8 cellular contexts compared by ENCODE assay signal in the genomic region with DNA sequence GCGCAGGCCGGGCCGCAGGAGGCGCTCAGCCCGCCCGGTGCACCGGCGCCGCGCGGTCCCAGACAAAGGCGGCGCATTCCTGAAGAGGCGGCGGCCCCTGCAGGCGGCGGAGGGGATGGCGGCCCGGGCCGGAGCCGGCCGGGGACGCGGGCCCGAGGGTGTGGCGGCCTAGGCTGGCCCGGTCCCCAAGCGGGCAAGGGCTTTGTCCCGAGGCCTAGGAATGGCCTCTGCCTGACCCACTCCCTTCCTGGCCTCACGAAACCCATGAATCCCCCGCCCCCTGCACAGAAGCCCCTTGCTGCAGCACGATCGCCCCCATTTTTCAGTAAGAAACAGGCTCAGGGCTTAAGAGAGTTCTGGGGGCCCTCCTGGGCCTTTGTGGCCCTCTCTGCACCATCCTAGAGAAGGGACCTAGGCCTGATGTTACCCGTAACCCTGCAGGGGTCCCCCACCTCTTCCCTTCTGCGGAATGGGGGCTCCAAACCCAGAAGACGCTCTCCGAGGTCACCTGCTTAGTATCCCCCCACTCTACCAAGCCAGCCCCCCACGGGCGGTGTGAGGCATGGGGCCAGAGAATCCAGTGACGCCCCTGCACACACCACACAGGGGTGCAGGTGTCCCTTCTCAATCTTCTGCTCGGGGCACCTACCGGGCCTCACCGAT. TPM values are rescaled to one million over a fixed set of nuclear protein-coding genes. Genes with fewer than 3 reads are reported as not detected.
DNase-seq lines count a peak whose midpoint lies in the region; ATAC-seq and TF ChIP-seq lines count a peak whose summit lies in the region.

No MANE protein-coding gene starts in this region.

- H3K36me3 ChIP-seq in esophagus squamous epithelium (no peaks in the 10 kb centered on the region), tibial artery (no peaks in the 10 kb centered on the region)

- no peaks in the 10 kb centered on the region for H3K36me3 Mint-ChIP-seq in natural killer cell treated with Interleukin-12 subunit alpha and Interleukin-12 subunit beta and Interleukin-15 and Interleukin-18, amount 100 ng/mL, for 72 hours

- ATAC-seq in GM18909 (IDR thresholded peaks at IDR 0.05; ENCODE audit: poor library complexity, unreplicated experiment): peak; percentile 55
- ATAC-seq in natural killer cell treated with Interleukin-12 subunit alpha and Interleukin-12 subunit beta and Interleukin-15 and Interleukin-18, amount 100 ng/mL, for 72 hours: peak; percentile 82 to 87

- H3K4me1 Mint-ChIP-seq in natural killer cell treated with Interleukin-12 subunit alpha and Interleukin-12 subunit beta and Interleukin-15 and Interleukin-18, amount 100 ng/mL, for 72 hours (ENCODE audit: low read depth in 2 of 2): peaks cover 0 to 5% of the 10 kb centered on the region in 2 donors

- 60% methylated on average over 2 of the region's 43 CpGs; no CpG with 5 or more reads in 1 of the 2 donors for WGBS in esophagus squamous epithelium, 2 donors

- H3K27ac Mint-ChIP-seq in natural killer cell treated with Interleukin-12 subunit alpha and Interleukin-12 subunit beta and Interleukin-15 and Interleukin-18, amount 100 ng/mL, for 72 hours: no peak overlapping the region

- no peaks in the 10 kb centered on the region for H3K9me3 Mint-ChIP-seq in natural killer cell treated with Interleukin-12 subunit alpha and Interleukin-12 subunit beta and Interleukin-15 and Interleukin-18, amount 100 ng/mL, for 72 hours

- intact Hi-C loops in esophagus squamous epithelium (cut with DNase I) (no loop called here), tibial artery (cut with DNase I; ENCODE audit: low total_unique reads) (loop anchor here (1.0 kb wide), 1 partner anchor 111 kb away; no protein-coding TSS in a partner anchor)

- H3K4me3 Mint-ChIP-seq in natural killer cell treated with Interleukin-12 subunit alpha and Interleukin-12 subunit beta and Interleukin-15 and Interleukin-18, amount 100 ng/mL, for 72 hours: peak overlapping the region; percentile 54

- TF ChIP-seq CTCF in AG09309 (IDR thresholded peaks at IDR 0.05; ENCODE audit: control insufficient read depth, insufficient read depth, low read depth, low read length, missing control alignments) (peak; percentile 42), esophagus squamous epithelium (IDR thresholded peaks at IDR 0.05) (peak; percentile 30 to 89 (median 80)), tibial artery (IDR thresholded peaks at IDR 0.05) (peak; percentile 66 to 84)

- H3K27me3 ChIP-seq in esophagus squamous epithelium (peaks cover 0 to 16% (median 0%) of the 10 kb centered on the region in 4 donors), tibial artery (peaks cover 0 to 21% of the 10 kb centered on the region in 2 donors)

- H3K4me3 ChIP-seq in AG09309 (ENCODE audit: control insufficient read depth, low read depth, low read length): no peak overlapping the region
- peak overlapping the region in 2 of 4 donors; percentile 64 to 75 for H3K4me3 ChIP-seq in esophagus squamous epithelium
- no peak overlapping the region for H3K4me3 ChIP-seq in tibial artery

- H3K9me3 ChIP-seq in esophagus squamous epithelium (no peaks in the 10 kb centered on the region), tibial artery (no peaks in the 10 kb centered on the region)

- peaks cover 0 to 3% of the 10 kb centered on the region in 2 donors for H3K27me3 Mint-ChIP-seq in natural killer cell treated with Interleukin-12 subunit alpha and Interleukin-12 subunit beta and Interleukin-15 and Interleukin-18, amount 100 ng/mL, for 72 hours

- TF ChIP-seq POLR2A in esophagus squamous epithelium (IDR thresholded peaks at IDR 0.05): no peak

- H3K4me1 ChIP-seq in esophagus squamous epithelium: peaks cover 7 to 21% (median 18%) of the 10 kb centered on the region in 3 donors
- H3K4me1 ChIP-seq in tibial artery: peaks cover 0 to 17% (median 12%) of the 10 kb centered on the region in 4 donors

- peak overlapping the region in 3 of 4 donors; percentile 1 to 81 (median 25) for H3K27ac ChIP-seq in esophagus squamous epithelium
- H3K27ac ChIP-seq in tibial artery: no peak overlapping the region

- DNase-seq in AG09309 (ENCODE audit: low read depth): no peak
- peak; percentile 19 for DNase-seq in NCI-H774 (lab: John Stamatoyannopoulos, UW)
- DNase-seq in activated T-cell treated with anti-CD3 and anti-CD28 coated beads for 48 hours (ENCODE audit: low read depth): peak; percentile 65
- no peak for DNase-seq in esophagus squamous epithelium (lab: John Stamatoyannopoulos, UW)
- no peak for DNase-seq in natural killer cell treated with Interleukin-12 subunit alpha and Interleukin-12 subunit beta and Interleukin-15 and Interleukin-18, amount 100 ng/mL, for 72 hours (ENCODE audit: low spot score)
- DNase-seq in tibial artery: no peak
- no peak for DNase-seq in pons (ENCODE audit: low spot score)

RNA-seq across cellular contexts. Expression of gene RTN4R, which starts 0.4 kb away (rescaled TPM):
- 1 to 10 TPM in 3 of 4 donors, under 1 TPM in 1; 0.97 to 3.9 (median 2.5) TPM for total RNA-seq in esophagus squamous epithelium
- total RNA-seq in natural killer cell treated with Interleukin-12 subunit alpha and Interleukin-12 subunit beta and Interleukin-15 and Interleukin-18, amount 100 ng/mL, for 72 hours: under 1 TPM; 0.48 to 0.78 TPM

RNA-seq across cellular contexts. Expression of gene DGCR6L, which starts 51.4 kb away (rescaled TPM):
- 10 to 100 TPM; 35.7 to 56.2 (median 49.2) TPM for total RNA-seq in esophagus squamous epithelium
- total RNA-seq in natural killer cell treated with Interleukin-12 subunit alpha and Interleukin-12 subunit beta and Interleukin-15 and Interleukin-18, amount 100 ng/mL, for 72 hours: 10 to 100 TPM; 18.7 to 27.2 TPM

Comparison
In these comparisons a context has a peak if more than half of its experiments do, and no peak if none do; other contexts are left out.
1. DNase-seq: peak in NCI-H774 (single experiment) and activated T-cell treated with anti-CD3 and anti-CD28 coated beads for 48 hours (single experiment); none in AG09309 (single experiment), esophagus squamous epithelium (single experiment), natural killer cell treated with Interleukin-12 subunit alpha and Interleukin-12 subunit beta and Interleukin-15 and Interleukin-18, amount 100 ng/mL, for 72 hours (single experiment), tibial artery (0 of 2) and pons (single experiment).
2. H3K27ac ChIP-seq: peak in esophagus squamous epithelium (3 of 4); none in tibial artery (0 of 2).
3. Peak in every context shown above with its lines, with median percentiles within 50 percentile points of each other: CTCF ChIP-seq.